ENCODE assay signal across 1 cellular context in genomic region chr19:16372065-16372915, GRCh38.
TF ChIP-seq lines count a peak whose summit lies in the region.

No MANE protein-coding gene starts in this region.

TF ChIP-seq in liver, 16 proteins besides CTCF, POLR2A, EP300 and RAD21 (continued from another document):
- TF ChIP-seq REST (IDR thresholded peaks at IDR 0.05) (no peak), MAX (IDR thresholded peaks at IDR 0.05) (no peak), FOXA2 (IDR thresholded peaks at IDR 0.05) (no peak), NR2F2 (IDR thresholded peaks at IDR 0.05) (no peak), RXRA (IDR thresholded peaks at IDR 0.05) (no peak), GABPA (IDR thresholded peaks at IDR 0.05 in 1 of 2, conservative IDR thresholded peaks at IDR 0.05 in 1 of 2) (no peak)
